ENCODE assay signal across 15 cellular contexts in the genomic region with DNA sequence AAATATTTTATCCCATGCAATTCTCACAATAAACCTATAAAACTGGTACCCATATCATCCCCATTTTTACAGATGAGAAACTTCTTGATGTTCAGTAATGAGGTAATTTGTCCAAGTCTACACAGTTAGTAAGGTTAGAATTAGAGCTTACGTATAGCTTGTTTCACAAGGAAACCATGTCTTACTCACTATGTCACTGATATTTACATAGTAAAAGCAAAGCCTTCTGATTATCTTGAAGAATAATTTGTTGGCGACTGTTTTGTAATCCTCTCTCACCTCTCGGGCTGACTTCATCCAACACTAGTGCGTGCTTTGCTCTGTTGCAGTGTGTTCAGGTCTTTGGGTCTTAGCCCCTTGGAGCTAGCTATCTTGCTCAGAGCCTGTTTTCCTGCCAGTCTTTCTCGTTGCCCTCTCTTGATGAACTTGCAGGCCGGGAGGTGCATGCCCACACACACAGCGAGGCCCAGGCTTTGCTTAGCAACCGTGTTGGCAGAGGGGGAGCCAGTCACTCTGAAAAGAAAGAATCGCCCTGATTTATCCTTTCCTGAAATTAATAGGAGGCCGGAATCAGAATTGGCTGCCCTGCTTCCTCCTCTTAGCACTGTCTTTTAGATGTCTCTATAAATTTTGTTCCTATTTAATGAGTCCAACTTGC.
DNase-seq lines count a peak whose midpoint lies in the region; ATAC-seq, FAIRE-seq and TF ChIP-seq lines count a peak whose summit lies in the region.
"Had no signal": no experiment of that assay in that cellular context is flagged by ENCODE, and none has a peak within 500 bp of the region (broad histone marks: within the 10 kb centered on the region; RNA-seq: fewer than 3 reads in every experiment).

No MANE protein-coding gene starts in this region.

- intact Hi-C loops in gastrocnemius medialis (cut with DNase I; ENCODE audit: low total_unique reads) = no loop called here

- H3K36me3 ChIP-seq in GM23248 (ENCODE audit: low read depth) (no peaks in the 10 kb centered on the region), gastrocnemius medialis (no peaks in the 10 kb centered on the region)

- H3K4me3 ChIP-seq in GM23248 (no peak overlapping the region), gastrocnemius medialis (no peak overlapping the region)

- WGBS in GM23248 (ENCODE audit: low coverage in 1 of 2, low lambda C conversion rate in 2 of 2, missing lambda C conversion rate in 2 of 2), 2 experiments = 31% methylated on average over 10 of the region's 10 CpGs

- in situ Hi-C loops in GM23248 (cut with MboI) = no loop called here
- in situ Hi-C loops in gastrocnemius medialis (cut with MboI; ENCODE audit: low sequenced_read_pairs in 4 of 4) = loop anchor here in 1 of 4 donors (25.0 kb wide), 1 partner anchor 95 kb away; a partner anchor contains a TSS

- no peaks in the 10 kb centered on the region for H3K79me2 ChIP-seq in GM23248 (ENCODE audit: insufficient read depth)

- no peak for TF ChIP-seq CTCF in gastrocnemius medialis (IDR thresholded peaks at IDR 0.05 in 4 of 5, conservative IDR thresholded peaks at IDR 0.05 in 1 of 5)

- no peaks in the 10 kb centered on the region for H3K9me3 Mint-ChIP-seq in T-helper 2 cell treated with Interferon-gamma antibody and Interleukin-4, amounts not matched to agents 5 μg/mL and 100 μg/mL, for 36 hours
- H3K9me3 Mint-ChIP-seq: neural crest cell had no signal

- DNase-seq in GM23248 (peak; percentile 30), cerebellar cortex (ENCODE audit: low spot score) (peak; percentile 57), gastrocnemius medialis (no peak), NCI-H146 treated with DMSO at 0.1 percent for 48 hours (lab: John Stamatoyannopoulos, UW; ENCODE audit: unreplicated experiment) (no peak), urothelium cell line (ENCODE audit: low spot score) (no peak), NOMO-1 (lab: John Stamatoyannopoulos, UW; ENCODE audit: unreplicated experiment in 2 of 2) (no peak)
- no peak for DNase-seq in T-helper 2 cell treated with Interferon-gamma antibody and Interleukin-4, amounts not matched to agents 5 μg/mL and 100 μg/mL, for 36 hours (ENCODE audit: low spot score)
- DNase-seq: activated CD8-positive, alpha-beta memory T cell treated with anti-CD3 and anti-CD28 coated beads, Interleukin-2, amount 50 U/mL, for 48 hours; DMS79; effector CD8-positive, alpha-beta T cell; SK-N-SH; stimulated activated CD4-positive, alpha-beta T cell treated with anti-CD3 and anti-CD28 coated beads, Interleukin-15, amount 100 ng/mL, for 24 hours had no signal

- no peak for ATAC-seq in gastrocnemius medialis

- H3K36me3 Mint-ChIP-seq in T-helper 2 cell treated with Interferon-gamma antibody and Interleukin-4, amounts not matched to agents 5 μg/mL and 100 μg/mL, for 36 hours (ENCODE audit: low read depth) = no peaks in the 10 kb centered on the region

- H3K9me2 ChIP-seq in GM23248 (ENCODE audit: insufficient read depth) = no peaks in the 10 kb centered on the region
- H3K9me2 ChIP-seq: SK-N-SH had no signal

- peak overlapping the region; percentile 23; the same call in 1 of the 2 replicates for H3K27ac ChIP-seq in GM23248
- H3K27ac ChIP-seq in layer of hippocampus (ENCODE audit: low read depth, low read length) = peak overlapping the region; percentile 12
- peak overlapping the region; percentile 1 to 47 (median 38) for H3K27ac ChIP-seq in gastrocnemius medialis

- no peaks in the 10 kb centered on the region for H3K27me3 Mint-ChIP-seq in T-helper 2 cell treated with Interferon-gamma antibody and Interleukin-4, amounts not matched to agents 5 μg/mL and 100 μg/mL, for 36 hours (ENCODE audit: low read depth)

- peak overlapping the region; percentile 37 for H3K4me2 ChIP-seq in GM23248 (ENCODE audit: unreplicated experiment)
- H3K4me2 ChIP-seq: SK-N-SH had no signal

- H3K4me3 Mint-ChIP-seq in T-helper 2 cell treated with Interferon-gamma antibody and Interleukin-4, amounts not matched to agents 5 μg/mL and 100 μg/mL, for 36 hours = no peak overlapping the region
- H3K4me3 Mint-ChIP-seq: neural crest cell had no signal

- no peaks in the 10 kb centered on the region for H3K27me3 ChIP-seq in GM23248 (replicated peaks; ENCODE audit: insufficient read depth)
- no peaks in the 10 kb centered on the region for H3K27me3 ChIP-seq in layer of hippocampus (ENCODE audit: control insufficient read depth, insufficient read depth, low read length)
- no peaks in the 10 kb centered on the region for H3K27me3 ChIP-seq in gastrocnemius medialis

- H3K4me1 ChIP-seq in GM23248 (ENCODE audit: insufficient read depth) = peaks cover 9% of the 10 kb centered on the region
- peaks cover 5 to 11% of the 10 kb centered on the region in 2 donors for H3K4me1 ChIP-seq in gastrocnemius medialis

- FAIRE-seq in urothelium cell line (lab: Jason Lieb, UNC) = no peak
- FAIRE-seq: frontal cortex had no signal

- no peaks in the 10 kb centered on the region for H3K9me3 ChIP-seq in GM23248 (ENCODE audit: low read depth)
- H3K9me3 ChIP-seq in gastrocnemius medialis = no peaks in the 10 kb centered on the region
- H3K9me3 ChIP-seq: SK-N-SH had no signal

- TF ChIP-seq POLR2A in gastrocnemius medialis (IDR thresholded peaks at IDR 0.05) = no peak

- H3K27ac Mint-ChIP-seq in T-helper 2 cell treated with Interferon-gamma antibody and Interleukin-4, amounts not matched to agents 5 μg/mL and 100 μg/mL, for 36 hours = no peak overlapping the region

- H3K9ac ChIP-seq in GM23248 = no peak overlapping the region
- H3K9ac ChIP-seq: SK-N-SH had no signal

- peaks cover 14% of the 10 kb centered on the region for H3F3A ChIP-seq in GM23248 (ENCODE audit: insufficient read depth)

- no peaks in the 10 kb centered on the region for H4K20me1 ChIP-seq in GM23248 (ENCODE audit: insufficient read depth)

- no peaks in the 10 kb centered on the region for H3K4me1 Mint-ChIP-seq in T-helper 2 cell treated with Interferon-gamma antibody and Interleukin-4, amounts not matched to agents 5 μg/mL and 100 μg/mL, for 36 hours (ENCODE audit: low read depth)

- H2AFZ ChIP-seq in GM23248 = peak overlapping the region; percentile 60

Comparison
In these comparisons a context has a peak if more than half of its experiments do, and no peak if none do; other contexts are left out.
1. DNase-seq: peak in GM23248 (single experiment) and cerebellar cortex (single experiment); none in gastrocnemius medialis (0 of 2), NCI-H146 treated with DMSO at 0.1 percent for 48 hours (single experiment), urothelium cell line (single experiment), NOMO-1 (0 of 2) and T-helper 2 cell treated with Interferon-gamma antibody and Interleukin-4, amounts not matched to agents 5 μg/mL and 100 μg/mL, for 36 hours (single experiment).
2. Peak in every context shown above with its lines, with median percentiles within 50 percentile points of each other: H3K27ac ChIP-seq.